ENCODE assay signal across 8 cellular contexts in genomic region chr19:47036233-47036651, GRCh38. TPM values are rescaled to one million over a fixed set of nuclear protein-coding genes. Genes with fewer than 3 reads are reported as not detected.
A peak's percentile ranks its signal among the peaks of the same experiment; 100 is the strongest.
DNase-seq lines count a peak whose midpoint lies in the region; ATAC-seq, FAIRE-seq and TF ChIP-seq lines count a peak whose summit lies in the region.

No MANE protein-coding gene starts in this region.

- no peaks in the 10 kb centered on the region for H3K27me3 ChIP-seq in thoracic aorta (replicated peaks; ENCODE audit: insufficient read depth)

- H3K9me3 ChIP-seq in kidney (ENCODE audit: control insufficient read depth in 1 of 2, low read length in 2 of 2), result no peaks in the 10 kb centered on the region
- H3K9me3 ChIP-seq in thoracic aorta, result no peaks in the 10 kb centered on the region

- H3K4me1 ChIP-seq in kidney (ENCODE audit: control insufficient read depth in 1 of 2, insufficient read depth in 1 of 2, low read depth in 1 of 2, low read length in 2 of 2) (peaks cover 3 to 4% of the 10 kb centered on the region in 2 donors), thoracic aorta (ENCODE audit: control insufficient read depth in 1 of 2, low read depth in 2 of 2) (peaks cover 4 to 14% of the 10 kb centered on the region in 2 donors)

- H3K36me3 ChIP-seq in kidney (ENCODE audit: control insufficient read depth in 1 of 2, insufficient read depth in 2 of 2, low read length in 2 of 2) (no peaks in the 10 kb centered on the region), thoracic aorta (no peaks in the 10 kb centered on the region)

- peak overlapping the region; percentile 59 for H3K4me3 ChIP-seq in GM12864 (ENCODE audit: low read depth, low read length)
- peak overlapping the region; percentile 55 to 61 for H3K4me3 ChIP-seq in kidney (ENCODE audit: low read length in 2 of 2)
- peak overlapping the region; percentile 75 for H3K4me3 ChIP-seq in thoracic aorta

- peak overlapping the region in 1 of 2 donors; percentile 57 for H3K9ac ChIP-seq in kidney (ENCODE audit: low read length in 2 of 2)

- intact Hi-C loops in kidney (cut with DNase I), result no loop called here

- H3K27ac ChIP-seq in kidney (ENCODE audit: low read depth in 2 of 2, low read length in 2 of 2) (peak overlapping the region in 1 of 2 donors; percentile 11), thoracic aorta (no peak overlapping the region)

- no peak for FAIRE-seq in kidney (lab: Jason Lieb, UNC)

- DNase-seq in GM12864 (ENCODE audit: low read depth), result no peak
- peak; percentile 74 for DNase-seq in NCI-H146 treated with DMSO at 0.1 percent for 48 hours (lab: John Stamatoyannopoulos, UW; ENCODE audit: unreplicated experiment)
- DNase-seq in amniotic epithelial cell (ENCODE audit: low read depth), result peak; percentile 24
- DNase-seq in kidney, result no peak
- no peak for DNase-seq in thoracic aorta (ENCODE audit: low spot score)
- DNase-seq in cerebellar cortex (ENCODE audit: low spot score), result no peak
- DNase-seq in activated CD8-positive, alpha-beta memory T cell treated with anti-CD3 and anti-CD28 coated beads, Interleukin-2, amount 50 U/mL, for 4 hours, result no peak

- no peak for TF ChIP-seq CTCF in GM12864 (IDR thresholded peaks at IDR 0.05; ENCODE audit: low read depth, low read length, missing control alignments)
- no peak for TF ChIP-seq CTCF in kidney (IDR thresholded peaks at IDR 0.05; ENCODE audit: borderline replicate concordance, extremely low read depth, insufficient read depth)
- no peak for TF ChIP-seq CTCF in thoracic aorta (IDR thresholded peaks at IDR 0.05)

- no peak for ATAC-seq in thoracic aorta (ENCODE audit: insufficient number of reproducible peaks, low FRiP score, low read depth)
- ATAC-seq in HG03139 (IDR thresholded peaks at IDR 0.05; ENCODE audit: unreplicated experiment), result no peak

RNA-seq across cellular contexts. Expression of gene TMEM160, which starts 12.2 kb away (rescaled TPM):
- total RNA-seq in kidney (34.1 TPM), thoracic aorta (10 to 100 TPM in 1 of 2 donors, 1 to 10 TPM in 1; 2.4 to 55.0 TPM)
- polyA plus RNA-seq in kidney (ENCODE audit: insufficient read depth, low read depth, low replicate concordance), result 57.9 TPM

RNA-seq across cellular contexts. Expression of gene NPAS1, which starts 16.6 kb away (rescaled TPM):
- total RNA-seq in kidney (0.38 TPM), thoracic aorta (1 to 10 TPM in 1 of 2 donors, under 1 TPM in 1; 0.68 to 1.3 TPM)
- 1.7 TPM for polyA plus RNA-seq in kidney (ENCODE audit: insufficient read depth, low read depth, low replicate concordance)

Comparison
In these comparisons a context has a peak if more than half of its experiments do, and no peak if none do; other contexts are left out.
1. DNase-seq: peak in NCI-H146 treated with DMSO at 0.1 percent for 48 hours (single experiment) and amniotic epithelial cell (single experiment); none in GM12864 (single experiment), kidney (single experiment), thoracic aorta (single experiment), cerebellar cortex (single experiment) and activated CD8-positive, alpha-beta memory T cell treated with anti-CD3 and anti-CD28 coated beads, Interleukin-2, amount 50 U/mL, for 4 hours (single experiment).
2. Peak in every context shown above with its lines, with median percentiles within 50 percentile points of each other: H3K4me3 ChIP-seq.